ENCODE assay signal across 25 cellular contexts in the genomic region with DNA sequence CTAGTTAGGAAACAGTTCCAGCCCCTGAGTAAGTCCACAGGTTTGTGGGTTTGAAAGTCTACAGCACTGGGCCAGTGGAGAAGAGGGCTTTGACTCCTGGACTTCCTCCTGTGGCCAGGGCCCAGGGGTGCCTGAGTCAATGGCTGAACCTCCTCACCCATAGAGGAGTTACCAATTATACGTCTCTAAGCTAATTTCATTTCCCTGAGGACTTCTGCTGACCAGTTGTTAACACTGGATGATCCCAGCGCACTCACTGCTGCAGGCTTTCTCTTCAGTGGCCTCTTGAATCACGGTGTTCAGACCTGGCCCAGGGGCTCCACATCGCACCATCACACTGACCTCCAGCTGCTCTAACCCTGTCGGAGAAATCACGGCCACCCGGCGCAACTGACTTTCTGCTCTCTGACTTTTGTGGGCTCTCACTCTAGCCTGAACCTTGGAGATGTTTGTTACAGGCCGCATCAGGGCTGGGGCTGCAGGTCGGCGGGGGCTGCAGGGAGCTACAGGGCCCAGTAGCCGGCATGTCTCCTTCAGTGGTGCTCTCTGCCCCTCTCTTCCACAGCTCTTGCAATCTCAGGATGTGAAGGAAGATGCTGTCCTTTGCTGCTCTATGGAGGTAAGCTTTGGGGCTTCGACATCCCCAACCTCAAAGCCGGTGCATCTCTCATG.
DNase-seq lines count a peak whose midpoint lies in the region; ATAC-seq and TF ChIP-seq lines count a peak whose summit lies in the region.
"Had no signal": no experiment of that assay in that cellular context is flagged by ENCODE, and none has a peak within 500 bp of the region (broad histone marks: within the 10 kb centered on the region; RNA-seq: fewer than 3 reads in every experiment).

No MANE protein-coding gene starts in this region.

- peak overlapping the region; percentile 20 for H4K91ac ChIP-seq in trophoblast cell (ENCODE audit: low read depth, low read length)

- H2BK12ac ChIP-seq in trophoblast cell (ENCODE audit: low read length) = peak overlapping the region; percentile 9

- no peak overlapping the region for H3K18ac ChIP-seq in trophoblast cell (ENCODE audit: low read length)

- no peak overlapping the region for H3K4me3 ChIP-seq in trophoblast cell (ENCODE audit: low read depth, low read length)
- H3K4me3 ChIP-seq: A549; BLaER1 treated with 17β-estradiol and CSF1 and Interleukin-3, amounts not matched to agents 10 nM and 100 nM; GM23338; SJCRH30 had no signal

- no peaks in the 10 kb centered on the region for H3K27me3 ChIP-seq in trophoblast cell (ENCODE audit: insufficient read depth, low read length)
- H3K27me3 ChIP-seq: BLaER1 treated with 17β-estradiol and CSF1 and Interleukin-3, amounts not matched to agents 10 nM and 100 nM; SJCRH30 had no signal

- WGBS in trophoblast cell (ENCODE audit: extremely low coverage, insufficient coverage, insufficient read length) = no CpG with 5 or more reads among the region's 14 CpGs

- no peak overlapping the region for H3K9ac ChIP-seq in trophoblast cell (ENCODE audit: low read length)
- H3K9ac ChIP-seq: BLaER1 treated with 17β-estradiol and CSF1 and Interleukin-3, amounts not matched to agents 10 nM and 100 nM had no signal

- no peak overlapping the region for H4K12ac ChIP-seq in trophoblast cell (ENCODE audit: low read depth, low read length)

- no peak for ATAC-seq in effector memory CD8-positive, alpha-beta T cell (replicated peaks)
- no peak for ATAC-seq in activated CD8-positive, alpha-beta T cell treated with anti-CD3 and anti-CD28 coated beads for 36 hours
- ATAC-seq: A549, GM23338, HepG2, PC-3, Right ventricle myocardium inferior had no signal

- peak overlapping the region; percentile 18 for H2AK5ac ChIP-seq in trophoblast cell (ENCODE audit: low read length)

- H2BK5ac ChIP-seq in trophoblast cell (ENCODE audit: low read depth, low read length, poor library complexity) = no peak overlapping the region

- peaks cover 50% of the 10 kb centered on the region for H3K79me1 ChIP-seq in trophoblast cell (ENCODE audit: low read length)

- H3K4me2 ChIP-seq in trophoblast cell (ENCODE audit: low read length) = no peak overlapping the region
- H3K4me2 ChIP-seq: A549, GM23338 had no signal

- H3K27ac ChIP-seq in RWPE1 (peak overlapping the region; percentile 10; the same call in 1 of the 2 replicates), trophoblast cell (ENCODE audit: low read depth, low read length) (no peak overlapping the region)
- H3K27ac ChIP-seq: A549; BLaER1 treated with 17β-estradiol and CSF1 and Interleukin-3, amounts not matched to agents 10 nM and 100 nM; SJCRH30 had no signal

- H3K36me3 Mint-ChIP-seq in effector memory CD8-positive, alpha-beta T cell (ENCODE audit: insufficient read depth) = no peaks in the 10 kb centered on the region
- H3K36me3 Mint-ChIP-seq in activated CD8-positive, alpha-beta T cell treated with anti-CD3 and anti-CD28 coated beads for 36 hours (ENCODE audit: low read depth) = no peaks in the 10 kb centered on the region
- H3K36me3 Mint-ChIP-seq: CD4-positive, alpha-beta memory T cell had no signal

- no peak overlapping the region for H2AFZ ChIP-seq in trophoblast cell (ENCODE audit: insufficient read depth, low read length, poor library complexity)
- H2AFZ ChIP-seq: GM23338 had no signal

- no peaks in the 10 kb centered on the region for H3K9me3 ChIP-seq in trophoblast cell (ENCODE audit: insufficient read depth, low read depth, low read length)
- H3K9me3 ChIP-seq: A549; BLaER1 treated with 17β-estradiol and CSF1 and Interleukin-3, amounts not matched to agents 10 nM and 100 nM; SJCRH30 had no signal

- no peak overlapping the region for H4K8ac ChIP-seq in trophoblast cell (ENCODE audit: low read depth, low read length)

- no peak overlapping the region for H3K4ac ChIP-seq in trophoblast cell (ENCODE audit: low read depth, low read length)

- H3K4me3 Mint-ChIP-seq in effector memory CD8-positive, alpha-beta T cell = no peak overlapping the region
- H3K4me3 Mint-ChIP-seq in activated CD8-positive, alpha-beta T cell treated with anti-CD3 and anti-CD28 coated beads for 36 hours = no peak overlapping the region
- H3K4me3 Mint-ChIP-seq: GM23338, H9, HFFc6 had no signal

- peaks cover 2% of the 10 kb centered on the region for H3K79me2 ChIP-seq in trophoblast cell (ENCODE audit: control insufficient read depth, insufficient read depth, low read length, poor library complexity)

- H3K4me1 ChIP-seq in trophoblast cell (ENCODE audit: control insufficient read depth in 1 of 2, insufficient read depth in 2 of 2, low read length in 2 of 2) = peaks cover 49 to 61% of the 10 kb centered on the region in 2 experiments
- H3K4me1 ChIP-seq: SJCRH30 had no signal

- DNase-seq in CD1c-positive myeloid dendritic cell (ENCODE audit: extremely low spot score) = peak; percentile 54
- no peak for DNase-seq in RWPE1 (ENCODE audit: low spot score)
- no peak for DNase-seq in effector memory CD8-positive, alpha-beta T cell
- DNase-seq in trophoblast cell = no peak
- no peak for DNase-seq in stimulated activated CD4-positive, alpha-beta T cell treated with anti-CD3 and anti-CD28 coated beads, Interleukin-12 subunit alpha, Interleukin-12 subunit beta, amount 100 ng/mL, for 4 hours
- no peak for DNase-seq in activated CD8-positive, alpha-beta T cell treated with anti-CD3 and anti-CD28 coated beads for 36 hours
- no peak for DNase-seq in LoVo (ENCODE audit: low spot score)
- DNase-seq: AML-193; CD4-positive, alpha-beta memory T cell; COR-L47; H9; HFFc6; Kasumi-1; NCI-H2029; NCI-H446; NCI-H526; NCI-H82; NK-92 treated with Interleukin-12 subunit alpha and Interleukin-12 subunit beta, amount 100 ng/mL, for 24 hours; PC-3; SJCRH30 had no signal

- intact Hi-C loops in activated CD8-positive, alpha-beta T cell treated with anti-CD3 and anti-CD28 coated beads for 36 hours (cut with micrococcal nuclease) = no loop called here

- no peak overlapping the region for H3K14ac ChIP-seq in trophoblast cell (ENCODE audit: low read length)

- CTCF ChIA-PET in RWPE1 (lab: Yijun Ruan, JAX) = no interaction called here
- CTCF ChIA-PET in activated CD8-positive, alpha-beta T cell treated with anti-CD3 and anti-CD28 coated beads for 36 hours (lab: Charles Lee) = no interaction called here

- no peak for TF ChIP-seq CTCF in RWPE1 (conservative IDR thresholded peaks at IDR 0.05; ENCODE audit: low read depth)
- TF ChIP-seq CTCF in activated CD8-positive, alpha-beta T cell treated with anti-CD3 and anti-CD28 coated beads for 36 hours (IDR thresholded peaks at IDR 0.05) = no peak

- no peak overlapping the region for H2BK120ac ChIP-seq in trophoblast cell (ENCODE audit: insufficient read depth, low read length, poor library complexity)

- no peak overlapping the region for H3K23ac ChIP-seq in trophoblast cell (ENCODE audit: low read length)

- H3K36me3 ChIP-seq in trophoblast cell (ENCODE audit: control insufficient read depth in 1 of 2, insufficient read depth in 2 of 2, low read length in 2 of 2) = peaks cover 4 to 9% of the 10 kb centered on the region in 2 experiments
- H3K36me3 ChIP-seq: SJCRH30 had no signal

- no peaks in the 10 kb centered on the region for H3K27me3 Mint-ChIP-seq in effector memory CD8-positive, alpha-beta T cell
- no peaks in the 10 kb centered on the region for H3K27me3 Mint-ChIP-seq in activated CD8-positive, alpha-beta T cell treated with anti-CD3 and anti-CD28 coated beads for 36 hours
- H3K27me3 Mint-ChIP-seq: CD4-positive, alpha-beta memory T cell had no signal

- H3K4me1 Mint-ChIP-seq in effector memory CD8-positive, alpha-beta T cell (ENCODE audit: low read depth in 2 of 2) = peaks cover 25 to 45% of the 10 kb centered on the region in 2 donors
- H3K4me1 Mint-ChIP-seq in activated CD8-positive, alpha-beta T cell treated with anti-CD3 and anti-CD28 coated beads for 36 hours (ENCODE audit: low read depth) = peaks cover 25% of the 10 kb centered on the region

- peak overlapping the region; percentile 77 to 81 for H3K27ac Mint-ChIP-seq in effector memory CD8-positive, alpha-beta T cell
- H3K27ac Mint-ChIP-seq in activated CD8-positive, alpha-beta T cell treated with anti-CD3 and anti-CD28 coated beads for 36 hours = no peak overlapping the region
- H3K27ac Mint-ChIP-seq: GM23338 had no signal

- POLR2A ChIA-PET in RWPE1 (lab: Yijun Ruan, JAX; ENCODE audit: low non-redundant PET) = no interaction called here
- POLR2A ChIA-PET in activated CD8-positive, alpha-beta T cell treated with anti-CD3 and anti-CD28 coated beads for 36 hours (lab: Charles Lee) = interaction anchor here (0.9 to 1.3 kb wide), 4 partner anchors 8 to 23 kb away, joined by 3 to 6 read pairs (median 4); no protein-coding TSS in a partner anchor

- H3K9me3 Mint-ChIP-seq in effector memory CD8-positive, alpha-beta T cell = no peaks in the 10 kb centered on the region
- no peaks in the 10 kb centered on the region for H3K9me3 Mint-ChIP-seq in activated CD8-positive, alpha-beta T cell treated with anti-CD3 and anti-CD28 coated beads for 36 hours
- H3K9me3 Mint-ChIP-seq: CD4-positive, alpha-beta memory T cell; GM23338; H9; HFFc6 had no signal
